11 cellular contexts compared by ENCODE assay signal in genomic region chr10:22992621-22993020, GRCh38.
"Had no signal": no experiment of that assay in that cellular context is flagged by ENCODE, and none has a peak within 500 bp of the region (broad histone marks: within the 10 kb centered on the region; RNA-seq: fewer than 3 reads in every experiment).

No MANE protein-coding gene starts in this region.

- H3K4me3 ChIP-seq: ascending aorta, breast epithelium, right atrium auricular region, smooth muscle cell, suprapubic skin had no signal

- H3K4me1 ChIP-seq: breast epithelium, foreskin keratinocyte, right atrium auricular region, suprapubic skin had no signal

- H3K27me3 ChIP-seq: ascending aorta, breast epithelium, right atrium auricular region had no signal

- H3K9me3 ChIP-seq: ascending aorta, breast epithelium, right atrium auricular region, suprapubic skin had no signal

- DNase-seq: activated CD4-positive, CD25-positive, alpha-beta regulatory T cell treated with anti-CD3 and anti-CD28 coated beads, Interleukin-2, amount 50 U/mL, for 72 hours; dermis blood vessel endothelial cell; effector memory CD8-positive, alpha-beta T cell; foreskin keratinocyte; mesendoderm; stimulated activated naive CD8-positive, alpha-beta T cell treated with anti-CD3 and anti-CD28 coated beads, Interleukin-15, Interleukin-2, amounts not matched to agents 100 U/mL and 50 U/mL, for 24 hours had no signal

- H3K27ac ChIP-seq: ascending aorta, breast epithelium, foreskin keratinocyte, right atrium auricular region, suprapubic skin had no signal

- H3K36me3 ChIP-seq: ascending aorta, breast epithelium, right atrium auricular region, suprapubic skin had no signal
